ENCODE assay signal across 8 cellular contexts in genomic region chr13:102870677-102871415, GRCh38. TPM values are rescaled to one million over a fixed set of nuclear protein-coding genes. Genes with fewer than 3 reads are reported as not detected.
DNase-seq lines count a peak whose midpoint lies in the region; ATAC-seq and TF ChIP-seq lines count a peak whose summit lies in the region.

No MANE protein-coding gene starts in this region.

- peak overlapping the region; percentile 47 for H3K27ac Mint-ChIP-seq in CD4-positive, alpha-beta T cell
- H3K27ac Mint-ChIP-seq in naive B cell, result peak overlapping the region in 3 of 6 donors; percentile 59 to 92 (median 61)

- no peaks in the 10 kb centered on the region for H3K27me3 ChIP-seq in CD4-positive, alpha-beta T cell (ENCODE audit: control insufficient read depth, insufficient read depth, low read length)

- peak; percentile 80 for TF ChIP-seq CTCF in CD4-positive, alpha-beta T cell (IDR thresholded peaks at IDR 0.05)

- ATAC-seq in CD4-positive, alpha-beta T cell (ENCODE audit: poor library complexity), result peak; percentile 84
- ATAC-seq in GM18909 (IDR thresholded peaks at IDR 0.05; ENCODE audit: poor library complexity, unreplicated experiment), result peak; percentile 86
- peak; percentile 63 for ATAC-seq in HG03139 (IDR thresholded peaks at IDR 0.05; ENCODE audit: unreplicated experiment)
- ATAC-seq in esophagus mucosa, result peak; percentile 58
- peak; percentile 52 to 72 for ATAC-seq in naive B cell (ENCODE audit: low read depth in 2 of 2)

- no peak overlapping the region for H3K27ac ChIP-seq in CD4-positive, alpha-beta T cell (ENCODE audit: low read depth, low read length)
- peak overlapping the region; percentile 33 for H3K27ac ChIP-seq in temporal lobe (ENCODE audit: low read depth, low read length)

- H3K36me3 Mint-ChIP-seq in CD4-positive, alpha-beta T cell (ENCODE audit: low read depth), result peaks cover 93% of the 10 kb centered on the region
- H3K36me3 Mint-ChIP-seq in naive B cell, result peaks cover 31 to 34% of the 10 kb centered on the region in 2 donors

- CTCF ChIA-PET in CD4-positive, alpha-beta T cell (lab: Charles Lee), result interaction anchor here (0.6 to 1.7 kb wide), 10 partner anchors 9 to 280 kb away, joined by 3 to 9 read pairs (median 4); partner anchors contain the start of gene ERCC5

- POLR2A ChIA-PET in CD4-positive, alpha-beta T cell (lab: Charles Lee), result interaction anchor here (1.2 to 1.3 kb wide), 3 partner anchors 25 to 279 kb away, joined by 3 to 8 read pairs (median 4); partner anchors contain the start of genes ERCC5 and TEX30

- no peaks in the 10 kb centered on the region for H3K27me3 Mint-ChIP-seq in CD4-positive, alpha-beta T cell
- no peaks in the 10 kb centered on the region for H3K27me3 Mint-ChIP-seq in naive B cell

- no peaks in the 10 kb centered on the region for H3K9me3 Mint-ChIP-seq in CD4-positive, alpha-beta T cell
- H3K9me3 Mint-ChIP-seq in naive B cell, result no peaks in the 10 kb centered on the region

- DNase-seq in CD4-positive, alpha-beta T cell, result peak; percentile 9 to 49 (median 28)
- DNase-seq in NCI-H69 (lab: John Stamatoyannopoulos, UW) (peak; percentile 74), activated T-cell treated with anti-CD3 and anti-CD28 coated beads for 1 hour (ENCODE audit: low read depth) (peak; percentile 31), naive B cell (peak; percentile 27)

- intact Hi-C loops in CD4-positive, alpha-beta T cell (cut with DNase I, micrococcal nuclease), result no loop called here

- H3K4me3 Mint-ChIP-seq in CD4-positive, alpha-beta T cell, result no peak overlapping the region
- H3K4me3 Mint-ChIP-seq in naive B cell, result no peak overlapping the region

- H3K4me1 Mint-ChIP-seq in CD4-positive, alpha-beta T cell (ENCODE audit: low read depth), result peaks cover 24% of the 10 kb centered on the region
- peaks cover 7 to 9% (median 7%) of the 10 kb centered on the region in 3 donors for H3K4me1 Mint-ChIP-seq in naive B cell

- no peaks in the 10 kb centered on the region for H3K9me3 ChIP-seq in CD4-positive, alpha-beta T cell (ENCODE audit: control insufficient read depth, low read length)

RNA-seq across cellular contexts. Expression of gene ERCC5, which starts 25.0 kb away (rescaled TPM):
- 100 to 1,000 TPM; 129 to 136 TPM for total RNA-seq in CD4-positive, alpha-beta T cell
- total RNA-seq in esophagus mucosa (20.0 TPM), temporal lobe (50.2 TPM)
- 10 to 100 TPM; 14.3 to 37.4 (median 29.6) TPM for polyA plus RNA-seq in naive B cell (ENCODE audit: low read depth in 6 of 6)
